17 cellular contexts compared by ENCODE assay signal in the genomic region with DNA sequence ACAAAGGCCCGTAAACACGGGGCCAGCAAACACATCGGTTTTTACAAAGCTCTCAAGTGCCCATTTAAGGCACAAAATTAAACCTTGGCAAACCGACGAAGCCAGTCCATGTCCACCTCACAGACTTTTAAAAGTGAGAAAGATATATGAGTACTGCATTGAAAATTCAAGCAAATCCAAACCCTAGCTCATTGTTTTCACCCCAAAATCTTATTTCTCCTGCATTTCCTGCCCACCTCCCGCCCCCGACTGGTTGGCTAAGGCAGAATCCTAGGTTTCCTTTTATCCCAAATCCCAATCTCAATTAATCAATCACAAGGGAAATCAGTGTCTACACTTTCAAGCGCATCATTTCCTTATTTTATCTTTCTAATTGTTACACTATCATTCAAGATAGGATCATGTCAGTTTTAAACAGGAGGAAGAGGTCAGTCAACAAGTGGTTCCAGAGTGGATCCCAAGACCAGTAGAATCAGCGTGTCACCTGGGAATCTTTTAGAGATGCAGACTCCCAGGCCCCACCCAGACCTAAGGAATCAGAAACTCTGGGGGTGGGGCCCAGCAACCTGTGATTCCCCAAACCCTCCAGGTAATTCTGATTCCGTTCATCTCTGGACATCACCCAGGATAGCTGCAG. TPM values are rescaled to one million over a fixed set of nuclear protein-coding genes. Genes with fewer than 3 reads are reported as not detected.
DNase-seq lines count a peak whose midpoint lies in the region; ATAC-seq and TF ChIP-seq lines count a peak whose summit lies in the region.
"Had no signal": no experiment of that assay in that cellular context is flagged by ENCODE, and none has a peak within 500 bp of the region (broad histone marks: within the 10 kb centered on the region; RNA-seq: fewer than 3 reads in every experiment).

No MANE protein-coding gene starts in this region.

- H3K36me3 ChIP-seq in ovary: no peaks in the 10 kb centered on the region
- H3K36me3 ChIP-seq: ascending aorta had no signal

- intact Hi-C loops in ovary (cut with DNase I): no loop called here

- peaks cover 2% of the 10 kb centered on the region for H3K9me3 Mint-ChIP-seq in activated CD4-positive, alpha-beta T cell treated with anti-CD3 and anti-CD28 coated beads, Interleukin-2, amount 10 ng/mL, durations not matched to agents 7 days and 5 days
- H3K9me3 Mint-ChIP-seq in glutamatergic neuron (ENCODE audit: unreplicated experiment): peaks cover 15% of the 10 kb centered on the region

- peaks cover 4% of the 10 kb centered on the region for H3K36me3 Mint-ChIP-seq in activated CD4-positive, alpha-beta T cell treated with anti-CD3 and anti-CD28 coated beads, Interleukin-2, amount 10 ng/mL, durations not matched to agents 7 days and 5 days (ENCODE audit: low read depth)
- no peaks in the 10 kb centered on the region for H3K36me3 Mint-ChIP-seq in glutamatergic neuron (ENCODE audit: unreplicated experiment)

- no peak for DNase-seq in activated CD4-positive, alpha-beta T cell treated with anti-CD3 and anti-CD28 coated beads, Interleukin-2, amount 10 ng/mL, durations not matched to agents 7 days and 5 days
- no peak for DNase-seq in activated CD4-positive, alpha-beta T cell treated with anti-CD3 and anti-CD28 coated beads for 48 hours
- no peak for DNase-seq in glutamatergic neuron
- no peak for DNase-seq in ovary
- DNase-seq in LoVo (ENCODE audit: low spot score): no peak
- DNase-seq: ACHN; activated CD4-positive, CD25-positive, alpha-beta regulatory T cell treated with anti-CD3 and anti-CD28 coated beads, Interleukin-2, amount 50 U/mL, for 72 hours; NCI-H524 treated with DMSO at 0.1 percent for 48 hours; occipital lobe; SIG-M5; stimulated activated CD4-positive, alpha-beta T cell treated with anti-CD3 and anti-CD28 coated beads, Interleukin-2, amount 100 ng/mL, for 48 hours had no signal

- H3K27me3 Mint-ChIP-seq in activated CD4-positive, alpha-beta T cell treated with anti-CD3 and anti-CD28 coated beads, Interleukin-2, amount 10 ng/mL, durations not matched to agents 7 days and 5 days: peaks cover 72% of the 10 kb centered on the region
- H3K27me3 Mint-ChIP-seq in glutamatergic neuron (ENCODE audit: unreplicated experiment): peaks cover 14% of the 10 kb centered on the region

- peak overlapping the region; percentile 90; the same call in 1 of the 2 replicates for H3K27ac ChIP-seq in VCaP
- peak overlapping the region; percentile 90 to 92 for H3K27ac ChIP-seq in ovary
- H3K27ac ChIP-seq: ascending aorta, epithelial cell of prostate, HL-60 had no signal

- POLR2A ChIA-PET in activated CD4-positive, alpha-beta T cell treated with anti-CD3 and anti-CD28 coated beads, Interleukin-2, amount 10 ng/mL, durations not matched to agents 7 days and 5 days (lab: Charles Lee): no interaction called here

- H3K4me1 Mint-ChIP-seq in activated CD4-positive, alpha-beta T cell treated with anti-CD3 and anti-CD28 coated beads, Interleukin-2, amount 10 ng/mL, durations not matched to agents 7 days and 5 days: peaks cover 28% of the 10 kb centered on the region
- H3K4me1 Mint-ChIP-seq in glutamatergic neuron (ENCODE audit: low read depth, unreplicated experiment): peaks cover 10% of the 10 kb centered on the region

- no peak overlapping the region for H3K27ac Mint-ChIP-seq in activated CD4-positive, alpha-beta T cell treated with anti-CD3 and anti-CD28 coated beads, Interleukin-2, amount 10 ng/mL, durations not matched to agents 7 days and 5 days
- no peak overlapping the region for H3K27ac Mint-ChIP-seq in glutamatergic neuron (ENCODE audit: unreplicated experiment)

- ATAC-seq in HG03108 (IDR thresholded peaks at IDR 0.05; ENCODE audit: unreplicated experiment) (no peak), HG02588 (IDR thresholded peaks at IDR 0.05; ENCODE audit: unreplicated experiment) (no peak)

- H3K4me3 ChIP-seq in ovary: peak overlapping the region; percentile 41

- H3K27me3 ChIP-seq in ovary: no peaks in the 10 kb centered on the region

- CTCF ChIA-PET in activated CD4-positive, alpha-beta T cell treated with anti-CD3 and anti-CD28 coated beads, Interleukin-2, amount 10 ng/mL, durations not matched to agents 7 days and 5 days (lab: Charles Lee): interaction anchor here (0.7 kb wide), 1 partner anchor 406 kb away, joined by 3 read pairs; no protein-coding TSS in a partner anchor

- no peak for TF ChIP-seq CTCF in VCaP (conservative IDR thresholded peaks at IDR 0.05)
- no peak for TF ChIP-seq CTCF in glutamatergic neuron (IDR thresholded peaks at IDR 0.05; ENCODE audit: partially characterized antibody, unreplicated experiment)
- TF ChIP-seq CTCF in ovary (IDR thresholded peaks at IDR 0.05): no peak

- H3K4me1 ChIP-seq in ovary (ENCODE audit: insufficient read depth): peaks cover 3% of the 10 kb centered on the region

- TF ChIP-seq EP300 in ovary (IDR thresholded peaks at IDR 0.05): no peak

- peak overlapping the region; percentile 55 for H3K4me3 Mint-ChIP-seq in activated CD4-positive, alpha-beta T cell treated with anti-CD3 and anti-CD28 coated beads, Interleukin-2, amount 10 ng/mL, durations not matched to agents 7 days and 5 days
- H3K4me3 Mint-ChIP-seq in glutamatergic neuron (ENCODE audit: unreplicated experiment): peak overlapping the region; percentile 84

- no peak for TF ChIP-seq POLR2A in ovary (IDR thresholded peaks at IDR 0.05)

- WGBS in ovary, 3 donors: 48 to 51% (median 50%) methylated on average over 10 of the region's 10 CpGs

- H3K9me3 ChIP-seq in ovary: no peaks in the 10 kb centered on the region
- H3K9me3 ChIP-seq: ascending aorta had no signal

RNA-seq across cellular contexts. Expression of a gene that starts 1.7 kb away (rescaled TPM):
- total RNA-seq in activated CD4-positive, alpha-beta T cell treated with anti-CD3 and anti-CD28 coated beads, Interleukin-2, amount 10 ng/mL, durations not matched to agents 7 days and 5 days: under 1 TPM; 0.37 to 0.42 TPM
- total RNA-seq in glutamatergic neuron (ENCODE audit: unreplicated experiment) (124 TPM), ovary (10 to 100 TPM; 14.2 to 43.9 (median 32.1) TPM)
- 10 to 100 TPM; 19.4 to 62.4 TPM for polyA plus RNA-seq in ovary
- total RNA-seq: ascending aorta had no signal

Comparison
In these comparisons a context has a peak if more than half of its experiments do, and no peak if none do; other contexts are left out.
1. RNA of a gene that starts 1.7 kb away (total RNA-seq): 124 TPM in glutamatergic neuron (single experiment) and 14.2 to 43.9 TPM in ovary; 0.37 to 0.42 TPM in activated CD4-positive, alpha-beta T cell treated with anti-CD3 and anti-CD28 coated beads, Interleukin-2, amount 10 ng/mL, durations not matched to agents 7 days and 5 days; every median in the first group is over 10 times any median in the second.